Comparison of ENCODE assay signal across 8 cellular contexts in genomic region chr3:146469206-146470017, GRCh38. TPM values are rescaled to one million over a fixed set of nuclear protein-coding genes. Genes with fewer than 3 reads are reported as not detected.
DNase-seq lines count a peak whose midpoint lies in the region; ATAC-seq and TF ChIP-seq lines count a peak whose summit lies in the region.

Gene PLSCR2 (minus strand): TSS chr3:146469561. CDS start chr3:146459904, 9,657 bp downstream.

- H3K27ac ChIP-seq in esophagus squamous epithelium (peak within 1 kb of the TSS; percentile 81 to 91 (median 86)), neuronal stem cell (replicated peaks; ENCODE audit: low read length) (no peak within 1 kb of the TSS), subcutaneous abdominal adipose tissue (ENCODE audit: low read depth, low read length) (peak within 1 kb of the TSS; percentile 17)

- DNase-seq in NCI-H2107 treated with DMSO at 0.1 percent for 48 hours (lab: John Stamatoyannopoulos, UW; ENCODE audit: unreplicated experiment) (peak; percentile 79), activated T-cell treated with anti-CD3 and anti-CD28 coated beads for 48 hours (ENCODE audit: low read depth) (peak; percentile 53), esophagus squamous epithelium (lab: John Stamatoyannopoulos, UW) (peak; percentile 11), neuronal stem cell (ENCODE audit: low spot score) (no peak), GOT3 (lab: John Stamatoyannopoulos, UW) (no peak)

- H2BK12ac ChIP-seq in neuronal stem cell (ENCODE audit: low read length): no peak within 1 kb of the TSS

- H2BK5ac ChIP-seq in neuronal stem cell (ENCODE audit: low read length): no peak within 1 kb of the TSS

- H3K9me3 ChIP-seq in esophagus squamous epithelium (no peaks in the 10 kb centered on the region), neuronal stem cell (replicated peaks in 1 of 2; ENCODE audit: control insufficient read depth in 2 of 2, insufficient read depth in 1 of 2, low read depth in 1 of 2, low read length in 2 of 2) (no peaks in the 10 kb centered on the region), subcutaneous abdominal adipose tissue (ENCODE audit: control insufficient read depth in 5 of 5, low read length in 5 of 5) (no peaks in the 10 kb centered on the region)

- H3K27me3 ChIP-seq in esophagus squamous epithelium: no peaks in the 10 kb centered on the region
- no peaks in the 10 kb centered on the region for H3K27me3 ChIP-seq in neuronal stem cell (ENCODE audit: control insufficient read depth in 3 of 3, insufficient read depth in 3 of 3, low read depth in 1 of 3, low read length in 3 of 3)
- H3K27me3 ChIP-seq in subcutaneous abdominal adipose tissue (ENCODE audit: control insufficient read depth in 5 of 5, insufficient read depth in 4 of 5, low read length in 5 of 5): no peaks in the 10 kb centered on the region

- H3K14ac ChIP-seq in neuronal stem cell (ENCODE audit: low read length): peak within 1 kb of the TSS; percentile 22

- no peak within 1 kb of the TSS for H2BK15ac ChIP-seq in neuronal stem cell (ENCODE audit: low read length)

- intact Hi-C loops in esophagus squamous epithelium (cut with DNase I): no loop called here

- H3K4ac ChIP-seq in neuronal stem cell (ENCODE audit: low read length): no peak within 1 kb of the TSS

- no peak within 1 kb of the TSS for H4K91ac ChIP-seq in neuronal stem cell (ENCODE audit: low read depth, low read length, poor library complexity)

- H4K8ac ChIP-seq in neuronal stem cell (ENCODE audit: low read depth, low read length): no peak within 1 kb of the TSS

- TF ChIP-seq CTCF in GM12875 (IDR thresholded peaks at IDR 0.05; ENCODE audit: borderline replicate concordance, insufficient read depth, low read depth, low read length) (no peak), esophagus squamous epithelium (IDR thresholded peaks at IDR 0.05) (no peak)

- H3K4me3 ChIP-seq in GM12875 (ENCODE audit: low read depth, low read length): peak within 1 kb of the TSS; percentile 56
- H3K4me3 ChIP-seq in esophagus squamous epithelium: peak within 1 kb of the TSS; percentile 56 to 75 (median 64)
- peak within 1 kb of the TSS in 1 of 2 donors; percentile 83 for H3K4me3 ChIP-seq in neuronal stem cell (ENCODE audit: low read length in 2 of 2)
- peak within 1 kb of the TSS; percentile 75 to 86 (median 77) for H3K4me3 ChIP-seq in subcutaneous abdominal adipose tissue (ENCODE audit: low read depth in 1 of 5, low read length in 5 of 5)

- no peak within 1 kb of the TSS for H3K9ac ChIP-seq in neuronal stem cell (ENCODE audit: low read depth, low read length, poor library complexity)
- H3K9ac ChIP-seq in subcutaneous abdominal adipose tissue (ENCODE audit: low read length in 5 of 5): peak within 1 kb of the TSS in 3 of 5 donors; percentile 43 to 79 (median 55)

- TF ChIP-seq POLR2A in esophagus squamous epithelium (IDR thresholded peaks at IDR 0.05): peak in 2 of 4 donors; percentile 19 to 81

- ATAC-seq in HG02571 (IDR thresholded peaks at IDR 0.05; ENCODE audit: unreplicated experiment): peak; percentile 97

- peak within 1 kb of the TSS; percentile 22 for H3K18ac ChIP-seq in neuronal stem cell (ENCODE audit: low read length)

- H2BK120ac ChIP-seq in neuronal stem cell (ENCODE audit: low read depth, low read length): no peak within 1 kb of the TSS

- no peak within 1 kb of the TSS for H2AK5ac ChIP-seq in neuronal stem cell (ENCODE audit: low read depth, low read length)

- H3K4me2 ChIP-seq in neuronal stem cell (ENCODE audit: insufficient read depth, low read length, poor library complexity, severe bottlenecking): no peak within 1 kb of the TSS

- no peaks in the 10 kb centered on the region for H3K79me1 ChIP-seq in neuronal stem cell (ENCODE audit: low read depth, low read length)

- H3K36me3 ChIP-seq in esophagus squamous epithelium (no peaks in the 10 kb centered on the region), neuronal stem cell (replicated peaks in 1 of 2; ENCODE audit: control insufficient read depth in 2 of 2, insufficient read depth in 2 of 2, low read length in 2 of 2) (no peaks in the 10 kb centered on the region), subcutaneous abdominal adipose tissue (ENCODE audit: control insufficient read depth in 5 of 5, insufficient read depth in 5 of 5, low read length in 5 of 5) (no peaks in the 10 kb centered on the region)

- 20% methylated on average over 10 of the region's 50 CpGs; no CpG with 5 or more reads in 1 of the 2 donors for WGBS in esophagus squamous epithelium, 2 donors
- WGBS in neuronal stem cell (ENCODE audit: extremely low coverage in 2 of 2, insufficient read length in 2 of 2, insufficient replicate concordance in 1 of 2), 2 donors: no CpG with 5 or more reads among the region's 50 CpGs

- peak within 1 kb of the TSS; percentile 29 for H2AFZ ChIP-seq in neuronal stem cell (ENCODE audit: low read length)

- H3K23ac ChIP-seq in neuronal stem cell (ENCODE audit: low read depth, low read length, poor library complexity): peak within 1 kb of the TSS; percentile 75

- H3K4me1 ChIP-seq in esophagus squamous epithelium (peaks cover 0 to 22% (median 10%) of the 10 kb centered on the region in 3 donors), neuronal stem cell (ENCODE audit: control insufficient read depth in 2 of 2, insufficient read depth in 1 of 2, low read depth in 1 of 2, low read length in 2 of 2) (no peaks in the 10 kb centered on the region), subcutaneous abdominal adipose tissue (ENCODE audit: control insufficient read depth in 5 of 5, insufficient read depth in 5 of 5, low read length in 5 of 5) (peaks cover 0 to 12% (median 10%) of the 10 kb centered on the region in 5 donors)

RNA-seq across cellular contexts. Expression of gene PLSCR2, which starts in this region (rescaled TPM):
- not detected for total RNA-seq in esophagus squamous epithelium
- not detected for polyA plus RNA-seq in neuronal stem cell (2013, experiment 1 of 2)
- polyA plus RNA-seq in neuronal stem cell (2013, experiment 2 of 2): not detected

Comparison
In these comparisons a context has a peak if more than half of its experiments do, and no peak if none do; other contexts are left out.
1. Peak in DNase-seq, H3K4me3 ChIP-seq and H3K27ac ChIP-seq in esophagus squamous epithelium; RNA of the gene not detected or under 1 TPM.
2. DNase-seq: peak in NCI-H2107 treated with DMSO at 0.1 percent for 48 hours (single experiment) and activated T-cell treated with anti-CD3 and anti-CD28 coated beads for 48 hours (single experiment); none in neuronal stem cell (single experiment) and GOT3 (single experiment).